ENCODE assay signal across 8 cellular contexts in the genomic region with DNA sequence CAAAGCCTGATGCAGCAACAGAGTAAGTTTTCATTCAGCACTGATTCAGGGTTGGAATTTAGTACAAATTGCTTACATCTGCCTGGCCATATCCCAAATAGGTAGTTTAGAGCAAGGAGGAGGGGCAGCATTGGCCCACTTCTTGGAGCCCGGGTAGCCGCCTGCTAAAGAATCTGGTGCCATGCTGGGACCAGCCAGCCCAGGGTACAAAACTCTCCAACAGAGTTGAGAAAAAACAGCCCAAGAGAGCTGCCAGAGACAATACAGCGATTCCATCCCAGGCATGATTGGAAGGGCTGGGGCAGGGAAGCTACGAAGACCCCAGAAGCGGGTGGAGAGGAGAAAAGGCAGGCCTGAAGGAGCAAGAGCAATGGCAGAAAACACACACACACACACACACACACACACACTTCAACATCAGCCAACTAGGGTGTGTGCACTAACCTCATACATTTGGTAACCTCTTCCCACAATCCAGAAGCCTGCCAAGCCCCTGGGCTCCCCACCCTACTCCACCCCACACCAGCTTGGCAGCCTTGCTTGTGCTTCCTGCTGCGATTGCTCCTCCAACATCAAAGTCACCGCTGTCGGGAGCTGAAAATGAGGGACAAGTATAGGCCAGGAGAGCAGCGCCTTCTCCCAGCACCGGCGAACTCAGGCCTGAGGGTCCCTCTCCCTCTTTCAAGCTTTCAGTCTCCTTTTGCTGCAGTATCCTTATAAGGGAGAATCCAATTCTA. TPM values are rescaled to one million over a fixed set of nuclear protein-coding genes. Genes with fewer than 3 reads are reported as not detected.
DNase-seq lines count a peak whose midpoint lies in the region; ATAC-seq and TF ChIP-seq lines count a peak whose summit lies in the region.

No MANE protein-coding gene starts in this region.

- H3K36me3 Mint-ChIP-seq in activated CD4-positive, alpha-beta T cell treated with anti-CD3 and anti-CD28 coated beads for 36 hours (ENCODE audit: low read depth) = peaks cover 7% of the 10 kb centered on the region

- peak overlapping the region; percentile 95 for H3K4me3 Mint-ChIP-seq in activated CD4-positive, alpha-beta T cell treated with anti-CD3 and anti-CD28 coated beads for 36 hours

- peak; percentile 43 for DNase-seq in activated CD4-positive, alpha-beta T cell treated with anti-CD3 and anti-CD28 coated beads for 36 hours
- no peak for DNase-seq in activated CD4-positive, alpha-beta T cell treated with anti-CD3 and anti-CD28 coated beads, Interleukin-2, amount 50 U/mL, for 4 hours
- DNase-seq in NCI-H69 (lab: John Stamatoyannopoulos, UW) (peak; percentile 59), brain microvascular endothelial cell (no peak), islet precursor cell (peak; percentile 71), NCI-H1436 (lab: John Stamatoyannopoulos, UW) (no peak)
- peak; percentile 45 for DNase-seq in stimulated activated CD8-positive, alpha-beta memory T cell treated with anti-CD3 and anti-CD28 coated beads, Interleukin-4, amount 100 ng/mL, for 48 hours

- TF ChIP-seq CTCF in brain microvascular endothelial cell (IDR thresholded peaks at IDR 0.05; ENCODE audit: low read depth, low read length, missing control alignments) = no peak

- POLR2A ChIA-PET in activated CD4-positive, alpha-beta T cell treated with anti-CD3 and anti-CD28 coated beads for 36 hours (lab: Charles Lee) = interaction anchor here (0.6 to 2.6 kb wide), 15 partner anchors 12 to 129 kb away, joined by 3 to 13 read pairs (median 3); a partner anchor contains a TSS

- H3K27me3 ChIP-seq in brain microvascular endothelial cell (replicated peaks) = peaks cover 10% of the 10 kb centered on the region

- peak overlapping the region; percentile 82 for H3K27ac Mint-ChIP-seq in activated CD4-positive, alpha-beta T cell treated with anti-CD3 and anti-CD28 coated beads for 36 hours

- no peaks in the 10 kb centered on the region for H3K36me3 ChIP-seq in brain microvascular endothelial cell (replicated peaks)

- H3K27me3 Mint-ChIP-seq in activated CD4-positive, alpha-beta T cell treated with anti-CD3 and anti-CD28 coated beads for 36 hours = no peaks in the 10 kb centered on the region

- no peak for ATAC-seq in activated CD4-positive, alpha-beta T cell treated with anti-CD3 and anti-CD28 coated beads for 36 hours
- ATAC-seq in GM18867 (IDR thresholded peaks at IDR 0.05; ENCODE audit: unreplicated experiment) = no peak

- no peak overlapping the region for H3K27ac ChIP-seq in brain microvascular endothelial cell

- peak overlapping the region; percentile 69 for H3K4me3 ChIP-seq in brain microvascular endothelial cell (ENCODE audit: low read depth, low read length)

- H3K4me1 Mint-ChIP-seq in activated CD4-positive, alpha-beta T cell treated with anti-CD3 and anti-CD28 coated beads for 36 hours = peaks cover 61% of the 10 kb centered on the region

- CTCF ChIA-PET in activated CD4-positive, alpha-beta T cell treated with anti-CD3 and anti-CD28 coated beads for 36 hours (lab: Charles Lee) = interaction anchor here (0.6 to 18.6 kb wide), 13 partner anchors 9 to 98 kb away, joined by 3 to 910 read pairs (median 8); a partner anchor contains a TSS

- intact Hi-C loops in activated CD4-positive, alpha-beta T cell treated with anti-CD3 and anti-CD28 coated beads for 36 hours (cut with DNase I, micrococcal nuclease) = no loop called here

- H3K9me3 Mint-ChIP-seq in activated CD4-positive, alpha-beta T cell treated with anti-CD3 and anti-CD28 coated beads for 36 hours (ENCODE audit: low read depth) = no peaks in the 10 kb centered on the region

- in situ Hi-C loops in brain microvascular endothelial cell (cut with HindIII; ENCODE audit: low pct_ligation_motif_present, low sequenced_read_pairs) = no loop called here

RNA-seq across cellular contexts. Expression of a gene that starts 1.3 kb away (rescaled TPM):
- 10 to 100 TPM; 38.2 to 44.0 TPM for total RNA-seq in activated CD4-positive, alpha-beta T cell treated with anti-CD3 and anti-CD28 coated beads for 36 hours

RNA-seq across cellular contexts. Expression of a gene that starts 22.9 kb away (rescaled TPM):
- 10 to 100 TPM; 89.1 to 94.6 TPM for total RNA-seq in activated CD4-positive, alpha-beta T cell treated with anti-CD3 and anti-CD28 coated beads for 36 hours

Comparison
In these comparisons a context has a peak if more than half of its experiments do, and no peak if none do; other contexts are left out.
1. DNase-seq: peak in activated CD4-positive, alpha-beta T cell treated with anti-CD3 and anti-CD28 coated beads for 36 hours (single experiment), NCI-H69 (single experiment), islet precursor cell (single experiment) and stimulated activated CD8-positive, alpha-beta memory T cell treated with anti-CD3 and anti-CD28 coated beads, Interleukin-4, amount 100 ng/mL, for 48 hours (single experiment); none in activated CD4-positive, alpha-beta T cell treated with anti-CD3 and anti-CD28 coated beads, Interleukin-2, amount 50 U/mL, for 4 hours (0 of 2), brain microvascular endothelial cell (single experiment) and NCI-H1436 (single experiment).